Comparison of ENCODE assay signal across 18 cellular contexts in the genomic region with DNA sequence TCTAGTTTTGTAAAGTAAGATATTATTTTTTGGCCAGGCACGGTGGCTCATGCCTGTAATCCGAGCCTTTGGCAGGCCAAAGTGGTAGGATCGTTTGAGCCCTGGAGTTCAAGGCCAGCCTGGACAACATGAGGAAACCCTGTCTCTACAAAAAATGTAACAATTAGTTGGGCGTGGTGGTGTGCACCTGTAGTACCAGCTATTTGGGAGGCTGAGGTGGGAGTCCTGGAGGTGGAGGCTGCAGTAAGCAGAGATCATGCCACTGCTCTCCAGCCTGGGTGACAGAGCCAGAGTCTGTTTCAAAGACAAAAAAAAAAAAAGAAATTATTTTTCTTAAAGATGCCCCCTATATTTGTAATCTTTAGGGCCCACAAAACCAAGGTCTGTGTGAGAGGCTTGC. TPM values are rescaled to one million over a fixed set of nuclear protein-coding genes. Genes with fewer than 3 reads are reported as not detected.
DNase-seq lines count a peak whose midpoint lies in the region; ATAC-seq, FAIRE-seq and TF ChIP-seq lines count a peak whose summit lies in the region.
"Had no signal": no experiment of that assay in that cellular context is flagged by ENCODE, and none has a peak within 500 bp of the region (broad histone marks: within the 10 kb centered on the region; RNA-seq: fewer than 3 reads in every experiment).

No MANE protein-coding gene starts in this region.

- H3K9me3 ChIP-seq in esophagus muscularis mucosa: no peaks in the 10 kb centered on the region
- H3K9me3 ChIP-seq in small intestine (ENCODE audit: control insufficient read depth, low read depth): no peaks in the 10 kb centered on the region
- H3K9me3 ChIP-seq: thoracic aorta had no signal

- TF ChIP-seq CTCF in esophagus muscularis mucosa (IDR thresholded peaks at IDR 0.05): no peak

- POLR2A ChIA-PET in T-cell (lab: Charles Lee): interaction anchor here in 1 of 2 donors (0.7 kb wide), 1 partner anchor 23 kb away, joined by 4 read pairs; no protein-coding TSS in a partner anchor

- peak overlapping the region; percentile 26 for H3K27ac Mint-ChIP-seq in T-helper 2 cell treated with Interferon-gamma antibody and Interleukin-4, amounts not matched to agents 5 μg/mL and 100 μg/mL, for 36 hours
- H3K27ac Mint-ChIP-seq in T-cell: peak overlapping the region; percentile 97 to 98
- H3K27ac Mint-ChIP-seq: endodermal cell had no signal

- DNase-seq in T-helper 2 cell treated with Interferon-gamma antibody and Interleukin-4, amounts not matched to agents 5 μg/mL and 100 μg/mL, for 36 hours (ENCODE audit: low spot score): no peak
- no peak for DNase-seq in T-helper 2 cell
- no peak for DNase-seq in T-cell
- DNase-seq in esophagus muscularis mucosa (ENCODE audit: extremely low spot score): no peak
- no peak for DNase-seq in small intestine
- DNase-seq in stimulated activated naive CD4-positive, alpha-beta T cell (lab: John Stamatoyannopoulos, UW): no peak
- DNase-seq in islet precursor cell: no peak
- DNase-seq: 8988T; activated effector memory CD4-positive, alpha-beta T cell treated with anti-CD3 and anti-CD28 coated beads, Interleukin-2, amount 50 U/mL, for 16 hours; endodermal cell; MM.1S; NCI-H2081; NCI-H69; SW 1271 had no signal

- WGBS in esophagus muscularis mucosa: 82% methylated on average over 4 of the region's 4 CpGs
- 72 to 76% (median 76%) methylated on average over 4 of the region's 4 CpGs for WGBS in small intestine, 3 donors

- H3K4me1 ChIP-seq in esophagus muscularis mucosa (peaks cover 6 to 19% (median 16%) of the 10 kb centered on the region in 4 donors), small intestine (ENCODE audit: control insufficient read depth in 2 of 2, insufficient read depth in 1 of 2, low read depth in 1 of 2, low read length in 1 of 2) (peaks cover 4 to 7% of the 10 kb centered on the region in 2 donors)
- H3K4me1 ChIP-seq: parathyroid adenoma had no signal

- peak overlapping the region; percentile 18 for H3K4me3 Mint-ChIP-seq in T-helper 2 cell treated with Interferon-gamma antibody and Interleukin-4, amounts not matched to agents 5 μg/mL and 100 μg/mL, for 36 hours
- peak overlapping the region in 1 of 3 donors; percentile 12 for H3K4me3 Mint-ChIP-seq in T-cell

- H3K27me3 ChIP-seq in esophagus muscularis mucosa: no peaks in the 10 kb centered on the region
- H3K27me3 ChIP-seq in small intestine (ENCODE audit: control insufficient read depth in 2 of 2, insufficient read depth in 2 of 2, low read length in 2 of 2): no peaks in the 10 kb centered on the region

- no peaks in the 10 kb centered on the region for H3K27me3 Mint-ChIP-seq in T-helper 2 cell treated with Interferon-gamma antibody and Interleukin-4, amounts not matched to agents 5 μg/mL and 100 μg/mL, for 36 hours (ENCODE audit: low read depth)
- no peaks in the 10 kb centered on the region for H3K27me3 Mint-ChIP-seq in T-cell

- H3K36me3 ChIP-seq in esophagus muscularis mucosa: peaks cover 0 to 4% (median 0%) of the 10 kb centered on the region in 4 donors
- H3K36me3 ChIP-seq in small intestine (ENCODE audit: control insufficient read depth in 2 of 2, insufficient read depth in 2 of 2, low read length in 2 of 2): no peaks in the 10 kb centered on the region
- H3K36me3 ChIP-seq: thoracic aorta had no signal

- intact Hi-C loops in esophagus muscularis mucosa (cut with DNase I): loop anchor here (5.0 kb wide), 1 partner anchor 119 kb away; the partner anchor contains the start of gene LRRC37B

- H3K9me3 Mint-ChIP-seq in T-helper 2 cell treated with Interferon-gamma antibody and Interleukin-4, amounts not matched to agents 5 μg/mL and 100 μg/mL, for 36 hours: no peaks in the 10 kb centered on the region
- H3K9me3 Mint-ChIP-seq in T-cell: no peaks in the 10 kb centered on the region

- H3K4me1 Mint-ChIP-seq in T-helper 2 cell treated with Interferon-gamma antibody and Interleukin-4, amounts not matched to agents 5 μg/mL and 100 μg/mL, for 36 hours (ENCODE audit: low read depth): peaks cover 18% of the 10 kb centered on the region
- peaks cover 22 to 32% (median 26%) of the 10 kb centered on the region in 3 donors for H3K4me1 Mint-ChIP-seq in T-cell

- CTCF ChIA-PET in T-cell (lab: Charles Lee): interaction anchor here (0.7 to 5.1 kb wide), 3 partner anchors 10 to 14 kb away, joined by 3 to 44 read pairs (median 5); partner anchors contain the start of gene RHOT1 (in 1 of the 2)

- ATAC-seq in T-cell (replicated peaks in 1 of 4) (no peak), HG03342 (IDR thresholded peaks at IDR 0.05; ENCODE audit: unreplicated experiment) (no peak)

- no peak for FAIRE-seq in small intestine (lab: Jason Lieb, UNC)
- FAIRE-seq: D721Med had no signal

- no peak for TF ChIP-seq EP300 in esophagus muscularis mucosa (IDR thresholded peaks at IDR 0.05)

- H3K27ac ChIP-seq in esophagus muscularis mucosa (replicated peaks in 1 of 4) (peak overlapping the region; percentile 85 to 93 (median 88)), small intestine (ENCODE audit: low read depth in 1 of 2, low read length in 1 of 2) (peak overlapping the region; percentile 81 to 98)

- H3K36me3 Mint-ChIP-seq in T-helper 2 cell treated with Interferon-gamma antibody and Interleukin-4, amounts not matched to agents 5 μg/mL and 100 μg/mL, for 36 hours (ENCODE audit: low read depth): peaks cover 11% of the 10 kb centered on the region
- H3K36me3 Mint-ChIP-seq in T-cell: peaks cover 10% of the 10 kb centered on the region

- no peak for TF ChIP-seq POLR2A in esophagus muscularis mucosa (IDR thresholded peaks at IDR 0.05; ENCODE audit: low read depth)

- no peak overlapping the region for H3K4me3 ChIP-seq in esophagus muscularis mucosa
- H3K4me3 ChIP-seq in small intestine (ENCODE audit: low read depth in 1 of 2, low read length in 2 of 2): no peak overlapping the region

RNA-seq across cellular contexts. Expression of gene RHOT1, which starts 16.0 kb away (rescaled TPM):
- 10 to 100 TPM; 18.7 to 26.8 (median 24.1) TPM for total RNA-seq in T-cell
- total RNA-seq in esophagus muscularis mucosa: 10 to 100 TPM; 34.6 to 52.7 (median 43.1) TPM
- polyA plus RNA-seq in small intestine: 10 to 100 TPM; 23.2 to 61.5 (median 34.3) TPM
